Comparison of ENCODE assay signal across 23 cellular contexts in the genomic region with DNA sequence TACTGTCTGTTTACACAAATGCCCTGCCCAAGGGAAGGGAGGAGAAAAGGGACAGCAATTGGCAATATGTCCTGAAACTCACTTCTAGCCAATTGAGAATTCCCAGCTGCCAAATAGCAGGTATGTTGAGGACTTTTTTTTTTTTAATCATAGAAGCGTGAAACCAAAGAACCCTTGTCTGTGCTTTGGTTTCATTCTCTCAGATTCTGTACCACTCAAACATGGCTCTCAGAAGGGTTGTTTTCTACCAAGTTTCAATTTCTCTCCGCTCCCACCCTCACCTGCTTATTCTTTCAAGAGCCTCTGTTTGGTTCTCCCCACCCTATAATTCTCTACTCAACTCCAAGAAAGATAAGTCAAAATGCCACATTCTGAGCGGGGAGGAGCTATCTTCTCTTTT. TPM values are rescaled to one million over a fixed set of nuclear protein-coding genes. Genes with fewer than 3 reads are reported as not detected.
A peak's percentile ranks its signal among the peaks of the same experiment; 100 is the strongest.
DNase-seq lines count a peak whose midpoint lies in the region; ATAC-seq, FAIRE-seq and TF ChIP-seq lines count a peak whose summit lies in the region.
"Had no signal": no experiment of that assay in that cellular context is flagged by ENCODE, and none has a peak within 500 bp of the region (broad histone marks: within the 10 kb centered on the region; RNA-seq: fewer than 3 reads in every experiment).

No MANE protein-coding gene starts in this region.

- H3K9me3 Mint-ChIP-seq in neural crest cell: no peaks in the 10 kb centered on the region
- H3K9me3 Mint-ChIP-seq in progenitor cell of endocrine pancreas (ENCODE audit: low read depth): no peaks in the 10 kb centered on the region
- H3K9me3 Mint-ChIP-seq: dendritic cell treated with granulocyte-macrophage colony-stimulating factor and Interleukin-4, amounts not matched to agents 40 ng/mL and 50 ng/mL, for 4 days had no signal

- H4K20me1 ChIP-seq in MM.1S (ENCODE audit: insufficient read depth, low read length): no peaks in the 10 kb centered on the region

- H3K4me1 Mint-ChIP-seq in neural crest cell (peaks cover 11% of the 10 kb centered on the region), progenitor cell of endocrine pancreas (ENCODE audit: low read depth) (peaks cover 3% of the 10 kb centered on the region)

- peak; percentile 27 for ATAC-seq in GM21515 (IDR thresholded peaks at IDR 0.05; ENCODE audit: unreplicated experiment)
- ATAC-seq: lower lobe of right lung had no signal

- no peaks in the 10 kb centered on the region for H3K9me2 ChIP-seq in MM.1S (replicated peaks; ENCODE audit: insufficient read depth, low read length)

- H3F3A ChIP-seq in MM.1S (ENCODE audit: insufficient read depth, low read length): peaks cover 24% of the 10 kb centered on the region

- no peaks in the 10 kb centered on the region for H3K9me3 ChIP-seq in MM.1S (replicated peaks; ENCODE audit: insufficient read depth, low read length)
- H3K9me3 ChIP-seq: BLaER1, lower lobe of right lung, uterus had no signal

- H3K36me3 Mint-ChIP-seq in neural crest cell (ENCODE audit: low read depth) (no peaks in the 10 kb centered on the region), progenitor cell of endocrine pancreas (ENCODE audit: insufficient read depth) (no peaks in the 10 kb centered on the region)

- H3K27ac Mint-ChIP-seq in neural crest cell (ENCODE audit: unreplicated experiment) (no peak overlapping the region), progenitor cell of endocrine pancreas (no peak overlapping the region)
- H3K27ac Mint-ChIP-seq: dendritic cell treated with granulocyte-macrophage colony-stimulating factor and Interleukin-4, amounts not matched to agents 40 ng/mL and 50 ng/mL, for 4 days had no signal

- H3K36me3 ChIP-seq in MM.1S (replicated peaks; ENCODE audit: insufficient read depth, low read length): no peaks in the 10 kb centered on the region
- H3K36me3 ChIP-seq: BLaER1, lower lobe of right lung, uterus had no signal

- H3K4me1 ChIP-seq in MM.1S (ENCODE audit: low read length): peaks cover 36% of the 10 kb centered on the region

- peak; percentile 17 for DNase-seq in NCI-H2171 treated with DMSO at 0.1 percent for 48 hours (lab: John Stamatoyannopoulos, UW)
- DNase-seq in NCI-H2171 (lab: John Stamatoyannopoulos, UW): no peak
- DNase-seq in MM.1S: peak; percentile 53
- no peak for DNase-seq in neural crest cell (ENCODE audit: low read depth, low spot score)
- no peak for DNase-seq in HTR-8/SVneo (ENCODE audit: insufficient read length, low spot score)
- no peak for DNase-seq in progenitor cell of endocrine pancreas (ENCODE audit: low spot score, unreplicated experiment)
- no peak for DNase-seq in NCI-H345 (lab: John Stamatoyannopoulos, UW)
- DNase-seq: 8988T; activated CD4-positive, alpha-beta T cell treated with anti-CD3 and anti-CD28 coated beads for 1 hour; GF-D8; lower lobe of right lung; NCI-H1436; occipital lobe; stimulated activated CD8-positive, alpha-beta memory T cell treated with anti-CD3 and anti-CD28 coated beads, Interleukin-4, amount 100 ng/mL, for 48 hours; uterus had no signal

- H2AFZ ChIP-seq in MM.1S (ENCODE audit: low read length): peak overlapping the region; percentile 45
- H2AFZ ChIP-seq: hepatocyte had no signal

- peak overlapping the region; percentile 14; the same call in 1 of the 2 replicates for H3K27ac ChIP-seq in MM.1S (ENCODE audit: low read length)
- H3K27ac ChIP-seq: BLaER1, hepatocyte, lower lobe of right lung, uterus had no signal

- FAIRE-seq in HTR-8/SVneo (lab: Jason Lieb, UNC): no peak
- FAIRE-seq: bronchial epithelial cell, D721Med, endothelial cell of umbilical vein, islet of Langerhans had no signal

- H3K27me3 ChIP-seq in MM.1S (replicated peaks; ENCODE audit: insufficient read depth, low read length): no peaks in the 10 kb centered on the region
- H3K27me3 ChIP-seq: BLaER1, hepatocyte, uterus had no signal

- H3K4me2 ChIP-seq in MM.1S (ENCODE audit: low read depth, low read length): peak overlapping the region; percentile 70
- H3K4me2 ChIP-seq: BLaER1, hepatocyte had no signal

- peak overlapping the region; percentile 19; the same call in 1 of the 2 replicates for H3K9ac ChIP-seq in MM.1S (ENCODE audit: low read length)
- H3K9ac ChIP-seq: BLaER1 had no signal

- H3K27me3 Mint-ChIP-seq in neural crest cell (ENCODE audit: low read depth): peaks cover 3% of the 10 kb centered on the region
- H3K27me3 Mint-ChIP-seq in progenitor cell of endocrine pancreas: peaks cover 19% of the 10 kb centered on the region
- H3K27me3 Mint-ChIP-seq: dendritic cell treated with granulocyte-macrophage colony-stimulating factor and Interleukin-4, amounts not matched to agents 40 ng/mL and 50 ng/mL, for 4 days had no signal

- H3K4me3 Mint-ChIP-seq in neural crest cell (peak overlapping the region; percentile 6), progenitor cell of endocrine pancreas (ENCODE audit: low read depth) (no peak overlapping the region)
- H3K4me3 Mint-ChIP-seq: dendritic cell treated with granulocyte-macrophage colony-stimulating factor and Interleukin-4, amounts not matched to agents 40 ng/mL and 50 ng/mL, for 4 days had no signal

- TF ChIP-seq CTCF in MM.1S (IDR thresholded peaks at IDR 0.05; ENCODE audit: low read length) (no peak), neural crest cell (conservative IDR thresholded peaks at IDR 0.05) (no peak), progenitor cell of endocrine pancreas (IDR thresholded peaks at IDR 0.05; ENCODE audit: unreplicated experiment) (no peak)

- H3K4me3 ChIP-seq in MM.1S (ENCODE audit: low read length): peak overlapping the region; percentile 35
- H3K4me3 ChIP-seq: BLaER1, hepatocyte, lower lobe of right lung, uterus had no signal

- H3K79me2 ChIP-seq in MM.1S (ENCODE audit: low read length): peaks cover 11% of the 10 kb centered on the region

RNA-seq across cellular contexts. Expression of gene TP53BP2, which starts 3.6 kb away (rescaled TPM):
- total RNA-seq in neural crest cell: 61.5 and 72.4 TPM in 2 replicates
- 57.9 and 59.2 TPM in 2 replicates for total RNA-seq in progenitor cell of endocrine pancreas

Comparison
In these comparisons a context has a peak if more than half of its experiments do, and no peak if none do; other contexts are left out.
1. DNase-seq: peak in NCI-H2171 treated with DMSO at 0.1 percent for 48 hours (single experiment) and MM.1S (single experiment); none in NCI-H2171 (single experiment), neural crest cell (single experiment), HTR-8/SVneo (single experiment), progenitor cell of endocrine pancreas (single experiment) and NCI-H345 (single experiment).